Comparison of ENCODE assay signal across 1 cellular context in genomic region chr12:12611512-12612306, GRCh38.
A peak's percentile ranks its signal among the peaks of the same experiment; 100 is the strongest.
TF ChIP-seq lines count a peak whose summit lies in the region.

TSS of gene CREBL2 (plus strand) at chr12:12611876. CDS start at chr12:12612173, 297 bp downstream.

TF ChIP-seq in K562, 482 proteins besides CTCF, POLR2A, EP300 and RAD21 (continued from another document and continues in another):
- TF ChIP-seq, protein P1, sequence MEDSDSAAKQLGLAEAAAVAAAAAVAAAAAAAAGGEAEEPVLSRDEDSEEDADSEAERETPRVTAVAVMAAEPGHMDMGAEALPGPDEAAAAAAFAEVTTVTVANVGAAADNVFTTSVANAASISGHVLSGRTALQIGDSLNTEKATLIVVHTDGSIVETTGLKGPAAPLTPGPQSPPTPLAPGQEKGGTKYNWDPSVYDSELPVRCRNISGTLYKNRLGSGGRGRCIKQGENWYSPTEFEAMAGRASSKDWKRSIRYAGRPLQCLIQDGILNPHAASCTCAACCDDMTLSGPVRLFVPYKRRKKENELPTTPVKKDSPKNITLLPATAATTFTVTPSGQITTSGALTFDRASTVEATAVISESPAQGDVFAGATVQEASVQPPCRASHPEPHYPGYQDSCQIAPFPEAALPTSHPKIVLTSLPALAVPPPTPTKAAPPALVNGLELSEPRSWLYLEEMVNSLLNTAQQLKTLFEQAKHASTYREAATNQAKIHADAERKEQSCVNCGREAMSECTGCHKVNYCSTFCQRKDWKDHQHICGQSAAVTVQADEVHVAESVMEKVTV (CRISPR knock-in tag; IDR thresholded peaks at IDR 0.05): no peak
- TF ChIP-seq E2F5 (CRISPR knock-in tag; IDR thresholded peaks at IDR 0.05) (no peak), CREM (IDR thresholded peaks at IDR 0.05; ENCODE audit: low read depth) (peak; percentile 78), FOXP1 (CRISPR knock-in tag; IDR thresholded peaks at IDR 0.05) (peak; percentile 85; the same call in 1 of the 2 replicates), KAT2B (IDR thresholded peaks at IDR 0.05; ENCODE audit: low read depth, low read length) (no peak), STAT5A (IDR thresholded peaks at IDR 0.05; ENCODE audit: borderline replicate concordance, low read length) (peak; percentile 13; the same call in 1 of the 2 replicates), NEUROD1 (IDR thresholded peaks at IDR 0.05; ENCODE audit: borderline replicate concordance, low read depth, low read length, partially characterized antibody) (peak; percentile 67), MYNN (IDR thresholded peaks at IDR 0.05) (no peak), MYNN (CRISPR knock-in tag; IDR thresholded peaks at IDR 0.05) (no peak), SREBF1 (IDR thresholded peaks at IDR 0.05; ENCODE audit: borderline replicate concordance, low read depth, low read length) (0 out of 2 replicates have a peak, but pooled peaks have one; percentile 7), CTBP1 (IDR thresholded peaks at IDR 0.05; ENCODE audit: borderline replicate concordance) (peak; percentile 74; the same call in 1 of the 2 replicates), RBFOX2 (IDR thresholded peaks at IDR 0.05; ENCODE audit: low read depth, low read length) (peak; percentile 88), CBX3 (IDR thresholded peaks at IDR 0.05; ENCODE audit: borderline replicate concordance in 1 of 2, low read length in 2 of 2) (0 out of 3 replicates have a peak, but pooled peaks of 1 of the 2 experiments have one; percentile 23), CCNT2 (IDR thresholded peaks at IDR 0.05; ENCODE audit: borderline replicate concordance, extremely low read depth, insufficient read length, low read depth, low read length) (peak; percentile 59), MXI1 (IDR thresholded peaks at IDR 0.05; ENCODE audit: low read depth, low read length) (no peak), MAZ (CRISPR knock-in tag; conservative IDR thresholded peaks at IDR 0.05 in 1 of 2, IDR thresholded peaks at IDR 0.05 in 1 of 2) (peak; percentile 80 to 88), ZBED1 (IDR thresholded peaks at IDR 0.05) (no peak), TEAD1 (CRISPR knock-in tag; IDR thresholded peaks at IDR 0.05) (peak in 1 of 2 experiments; percentile 74; a peak in 1 of 4 replicates), KLF1 (tag; IDR thresholded peaks at IDR 0.05) (no peak), ZNF444 (CRISPR knock-in tag; IDR thresholded peaks at IDR 0.05) (no peak), ESRRA (IDR thresholded peaks at IDR 0.05; ENCODE audit: borderline replicate concordance, low read depth) (no peak), NFE2L1 (tag; IDR thresholded peaks at IDR 0.05; ENCODE audit: borderline replicate concordance, low read depth) (no peak), HMBOX1 (IDR thresholded peaks at IDR 0.05) (no peak; the same call in 1 of the 2 replicates), EGR1 (conservative IDR thresholded peaks at IDR 0.05) (peak; percentile 93), ZNF316 (IDR thresholded peaks at IDR 0.05) (no peak), FOXJ3 (CRISPR knock-in tag; IDR thresholded peaks at IDR 0.05) (no peak), SUPT5H (IDR thresholded peaks at IDR 0.05) (peak; percentile 60), BCLAF1 (IDR thresholded peaks at IDR 0.05; ENCODE audit: borderline replicate concordance in 1 of 2, control insufficient read depth in 1 of 2, low read depth in 2 of 2, low read length in 1 of 2) (no peak), CREB1 (IDR thresholded peaks at IDR 0.05) (peak; percentile 31; the same call in 1 of the 2 replicates), CREB1 (CRISPR knock-in tag; IDR thresholded peaks at IDR 0.05) (no peak; the same call in 1 of the 2 replicates), ZNF395 (CRISPR knock-in tag; IDR thresholded peaks at IDR 0.05) (no peak), GABPB1 (CRISPR knock-in tag; IDR thresholded peaks at IDR 0.05) (peak; percentile 44)
- TF ChIP-seq, protein P2, sequence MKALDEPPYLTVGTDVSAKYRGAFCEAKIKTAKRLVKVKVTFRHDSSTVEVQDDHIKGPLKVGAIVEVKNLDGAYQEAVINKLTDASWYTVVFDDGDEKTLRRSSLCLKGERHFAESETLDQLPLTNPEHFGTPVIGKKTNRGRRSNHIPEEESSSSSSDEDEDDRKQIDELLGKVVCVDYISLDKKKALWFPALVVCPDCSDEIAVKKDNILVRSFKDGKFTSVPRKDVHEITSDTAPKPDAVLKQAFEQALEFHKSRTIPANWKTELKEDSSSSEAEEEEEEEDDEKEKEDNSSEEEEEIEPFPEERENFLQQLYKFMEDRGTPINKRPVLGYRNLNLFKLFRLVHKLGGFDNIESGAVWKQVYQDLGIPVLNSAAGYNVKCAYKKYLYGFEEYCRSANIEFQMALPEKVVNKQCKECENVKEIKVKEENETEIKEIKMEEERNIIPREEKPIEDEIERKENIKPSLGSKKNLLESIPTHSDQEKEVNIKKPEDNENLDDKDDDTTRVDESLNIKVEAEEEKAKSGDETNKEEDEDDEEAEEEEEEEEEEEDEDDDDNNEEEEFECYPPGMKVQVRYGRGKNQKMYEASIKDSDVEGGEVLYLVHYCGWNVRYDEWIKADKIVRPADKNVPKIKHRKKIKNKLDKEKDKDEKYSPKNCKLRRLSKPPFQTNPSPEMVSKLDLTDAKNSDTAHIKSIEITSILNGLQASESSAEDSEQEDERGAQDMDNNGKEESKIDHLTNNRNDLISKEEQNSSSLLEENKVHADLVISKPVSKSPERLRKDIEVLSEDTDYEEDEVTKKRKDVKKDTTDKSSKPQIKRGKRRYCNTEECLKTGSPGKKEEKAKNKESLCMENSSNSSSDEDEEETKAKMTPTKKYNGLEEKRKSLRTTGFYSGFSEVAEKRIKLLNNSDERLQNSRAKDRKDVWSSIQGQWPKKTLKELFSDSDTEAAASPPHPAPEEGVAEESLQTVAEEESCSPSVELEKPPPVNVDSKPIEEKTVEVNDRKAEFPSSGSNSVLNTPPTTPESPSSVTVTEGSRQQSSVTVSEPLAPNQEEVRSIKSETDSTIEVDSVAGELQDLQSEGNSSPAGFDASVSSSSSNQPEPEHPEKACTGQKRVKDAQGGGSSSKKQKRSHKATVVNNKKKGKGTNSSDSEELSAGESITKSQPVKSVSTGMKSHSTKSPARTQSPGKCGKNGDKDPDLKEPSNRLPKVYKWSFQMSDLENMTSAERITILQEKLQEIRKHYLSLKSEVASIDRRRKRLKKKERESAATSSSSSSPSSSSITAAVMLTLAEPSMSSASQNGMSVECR (CRISPR knock-in tag; IDR thresholded peaks at IDR 0.05): 0 out of 2 replicates have a peak, but pooled peaks have one; percentile 63
- TF ChIP-seq, protein P3, sequence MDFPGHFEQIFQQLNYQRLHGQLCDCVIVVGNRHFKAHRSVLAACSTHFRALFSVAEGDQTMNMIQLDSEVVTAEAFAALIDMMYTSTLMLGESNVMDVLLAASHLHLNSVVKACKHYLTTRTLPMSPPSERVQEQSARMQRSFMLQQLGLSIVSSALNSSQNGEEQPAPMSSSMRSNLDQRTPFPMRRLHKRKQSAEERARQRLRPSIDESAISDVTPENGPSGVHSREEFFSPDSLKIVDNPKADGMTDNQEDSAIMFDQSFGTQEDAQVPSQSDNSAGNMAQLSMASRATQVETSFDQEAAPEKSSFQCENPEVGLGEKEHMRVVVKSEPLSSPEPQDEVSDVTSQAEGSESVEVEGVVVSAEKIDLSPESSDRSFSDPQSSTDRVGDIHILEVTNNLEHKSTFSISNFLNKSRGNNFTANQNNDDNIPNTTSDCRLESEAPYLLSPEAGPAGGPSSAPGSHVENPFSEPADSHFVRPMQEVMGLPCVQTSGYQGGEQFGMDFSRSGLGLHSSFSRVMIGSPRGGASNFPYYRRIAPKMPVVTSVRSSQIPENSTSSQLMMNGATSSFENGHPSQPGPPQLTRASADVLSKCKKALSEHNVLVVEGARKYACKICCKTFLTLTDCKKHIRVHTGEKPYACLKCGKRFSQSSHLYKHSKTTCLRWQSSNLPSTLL (IDR thresholded peaks at IDR 0.05): no peak
- TF ChIP-seq, protein P4, sequence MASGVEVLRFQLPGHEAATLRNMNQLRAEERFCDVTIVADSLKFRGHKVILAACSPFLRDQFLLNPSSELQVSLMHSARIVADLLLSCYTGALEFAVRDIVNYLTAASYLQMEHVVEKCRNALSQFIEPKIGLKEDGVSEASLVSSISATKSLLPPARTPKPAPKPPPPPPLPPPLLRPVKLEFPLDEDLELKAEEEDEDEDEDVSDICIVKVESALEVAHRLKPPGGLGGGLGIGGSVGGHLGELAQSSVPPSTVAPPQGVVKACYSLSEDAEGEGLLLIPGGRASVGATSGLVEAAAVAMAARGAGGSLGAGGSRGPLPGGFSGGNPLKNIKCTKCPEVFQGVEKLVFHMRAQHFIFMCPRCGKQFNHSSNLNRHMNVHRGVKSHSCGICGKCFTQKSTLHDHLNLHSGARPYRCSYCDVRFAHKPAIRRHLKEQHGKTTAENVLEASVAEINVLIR (CRISPR knock-in tag; IDR thresholded peaks at IDR 0.05): no peak
- TF ChIP-seq, protein P5, sequence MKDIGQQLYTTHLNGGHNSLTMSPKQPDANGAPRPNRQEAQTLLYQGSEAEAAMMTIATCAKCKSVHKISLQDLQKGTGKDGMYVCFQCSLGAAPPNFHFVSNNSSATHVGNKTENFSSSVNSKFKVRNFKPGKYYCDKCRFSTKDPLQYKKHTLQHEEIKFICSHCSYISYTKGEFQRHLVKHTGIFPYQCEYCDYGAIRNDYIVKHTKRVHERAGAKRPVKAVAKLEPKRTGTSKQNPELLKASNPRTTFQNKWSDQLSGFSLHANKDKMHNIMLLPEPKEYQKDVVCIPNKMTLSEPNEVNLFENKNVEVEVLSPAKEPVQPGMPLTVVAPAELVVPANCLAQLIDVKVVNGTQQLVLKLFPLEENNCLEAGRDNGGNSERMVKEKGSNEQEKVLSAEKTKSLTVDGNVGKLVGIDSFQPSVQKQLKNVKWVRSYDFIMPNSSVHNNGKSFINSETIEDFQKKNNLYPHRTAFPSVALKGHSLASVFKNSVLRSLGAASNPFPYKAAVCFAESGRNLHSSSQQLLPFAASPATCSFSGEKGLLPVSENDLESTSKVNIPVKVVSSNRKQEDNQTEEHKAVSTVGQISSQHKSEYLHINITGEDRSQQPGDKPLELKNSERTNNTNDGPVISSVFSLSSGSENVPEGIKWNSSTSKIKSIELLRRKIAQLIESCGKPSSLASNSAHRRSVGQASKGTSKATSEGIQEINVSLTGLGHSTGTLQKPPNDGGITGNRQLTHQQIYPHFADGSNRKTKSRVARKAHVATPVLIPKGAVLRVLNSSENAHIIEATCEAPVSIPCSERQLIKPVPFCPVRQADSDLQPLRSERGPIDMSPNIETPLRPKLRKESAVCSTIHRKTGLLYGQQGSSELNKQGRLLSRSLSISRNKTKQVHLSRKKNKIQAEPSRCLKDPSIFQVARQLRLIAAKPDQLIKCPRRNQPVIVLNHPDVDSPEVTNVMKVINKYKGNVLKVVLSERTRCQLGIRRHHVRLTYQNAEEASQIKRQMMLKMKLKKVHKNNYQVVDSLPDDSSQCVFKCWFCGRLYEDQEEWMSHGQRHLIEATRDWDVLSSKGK (CRISPR knock-in tag; IDR thresholded peaks at IDR 0.05): no peak
- TF ChIP-seq, protein P6, sequence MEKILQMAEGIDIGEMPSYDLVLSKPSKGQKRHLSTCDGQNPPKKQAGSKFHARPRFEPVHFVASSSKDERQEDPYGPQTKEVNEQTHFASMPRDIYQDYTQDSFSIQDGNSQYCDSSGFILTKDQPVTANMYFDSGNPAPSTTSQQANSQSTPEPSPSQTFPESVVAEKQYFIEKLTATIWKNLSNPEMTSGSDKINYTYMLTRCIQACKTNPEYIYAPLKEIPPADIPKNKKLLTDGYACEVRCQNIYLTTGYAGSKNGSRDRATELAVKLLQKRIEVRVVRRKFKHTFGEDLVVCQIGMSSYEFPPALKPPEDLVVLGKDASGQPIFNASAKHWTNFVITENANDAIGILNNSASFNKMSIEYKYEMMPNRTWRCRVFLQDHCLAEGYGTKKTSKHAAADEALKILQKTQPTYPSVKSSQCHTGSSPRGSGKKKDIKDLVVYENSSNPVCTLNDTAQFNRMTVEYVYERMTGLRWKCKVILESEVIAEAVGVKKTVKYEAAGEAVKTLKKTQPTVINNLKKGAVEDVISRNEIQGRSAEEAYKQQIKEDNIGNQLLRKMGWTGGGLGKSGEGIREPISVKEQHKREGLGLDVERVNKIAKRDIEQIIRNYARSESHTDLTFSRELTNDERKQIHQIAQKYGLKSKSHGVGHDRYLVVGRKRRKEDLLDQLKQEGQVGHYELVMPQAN (IDR thresholded peaks at IDR 0.05; ENCODE audit: borderline replicate concordance): peak; percentile 33; the same call in 1 of the 2 replicates
